Comparison of ENCODE assay signal across 1 cellular context in genomic region chr2:70902579-70902978, GRCh38.
TF ChIP-seq lines count a peak whose summit lies in the region.

No MANE protein-coding gene starts in this region.

TF ChIP-seq in SK-N-SH, 30 proteins besides CTCF, POLR2A, EP300 and RAD21 (continued from another document):
- TF ChIP-seq ZBTB33 (IDR thresholded peaks at IDR 0.05; ENCODE audit: borderline replicate concordance, low read depth) = no peak
